17 cellular contexts compared by ENCODE assay signal in genomic region chr3:51379746-51380330, GRCh38.
"Had no signal": no experiment of that assay in that cellular context is flagged by ENCODE, and none has a peak within 500 bp of the region (broad histone marks: within the 10 kb centered on the region; RNA-seq: fewer than 3 reads in every experiment).

No MANE protein-coding gene starts in this region.

- H3K9me3 ChIP-seq: neutrophil, pancreas, right lobe of liver had no signal

- ATAC-seq: left cardiac atrium, natural killer cell, pancreas, right lobe of liver had no signal

- H3K36me3 ChIP-seq: neutrophil, pancreas, right lobe of liver had no signal

- H3K27ac ChIP-seq: neutrophil, pancreas, right lobe of liver had no signal

- H3K27me3 ChIP-seq: dorsolateral prefrontal cortex, neutrophil, pancreas, right lobe of liver had no signal

- DNase-seq: activated CD4-positive, alpha-beta memory T cell treated with anti-CD3 and anti-CD28 coated beads, Interleukin-2, amount 10 ng/mL, durations not matched to agents 7 days and 5 days; activated CD4-positive, alpha-beta T cell treated with anti-CD3 and anti-CD28 coated beads for 48 hours; activated CD4-positive, CD25-positive, alpha-beta regulatory T cell; activated gamma-delta T cell; amygdala; caudate nucleus; dorsolateral prefrontal cortex; left cardiac atrium; mesenchymal stem cell; natural killer cell; small intestine; stimulated activated CD4-positive, alpha-beta T cell treated with anti-CD3 and anti-CD28 coated beads, Interleukin-15, amount 100 ng/mL, for 24 hours; stimulated activated CD4-positive, alpha-beta T cell treated with anti-CD3 and anti-CD28 coated beads, Interleukin-2, amount 100 ng/mL, for 48 hours; T1000 had no signal

- H3K4me3 ChIP-seq: dorsolateral prefrontal cortex, pancreas, right lobe of liver had no signal

- FAIRE-seq: pancreas, small intestine had no signal
